7 cellular contexts compared by ENCODE assay signal in genomic region chr12:61706783-61707182, GRCh38.
"Had no signal": no experiment of that assay in that cellular context is flagged by ENCODE, and none has a peak within 500 bp of the region (broad histone marks: within the 10 kb centered on the region; RNA-seq: fewer than 3 reads in every experiment).

No MANE protein-coding gene starts in this region.

- H3K27ac ChIP-seq: HL-60, KMS-11 had no signal

- H3K4me2 ChIP-seq: KMS-11 had no signal

- DNase-seq: IMR-90, KBM-7, KG1 had no signal

- FAIRE-seq: HTR-8/SVneo had no signal

- H3K27ac Mint-ChIP-seq: IgD-negative memory B cell had no signal

- H3K4me3 Mint-ChIP-seq: IgD-negative memory B cell had no signal

- H3K9ac ChIP-seq: KMS-11 had no signal

- H3K36me3 Mint-ChIP-seq: IgD-negative memory B cell had no signal

- H3K27me3 Mint-ChIP-seq: IgD-negative memory B cell had no signal
